In the genomic region with DNA sequence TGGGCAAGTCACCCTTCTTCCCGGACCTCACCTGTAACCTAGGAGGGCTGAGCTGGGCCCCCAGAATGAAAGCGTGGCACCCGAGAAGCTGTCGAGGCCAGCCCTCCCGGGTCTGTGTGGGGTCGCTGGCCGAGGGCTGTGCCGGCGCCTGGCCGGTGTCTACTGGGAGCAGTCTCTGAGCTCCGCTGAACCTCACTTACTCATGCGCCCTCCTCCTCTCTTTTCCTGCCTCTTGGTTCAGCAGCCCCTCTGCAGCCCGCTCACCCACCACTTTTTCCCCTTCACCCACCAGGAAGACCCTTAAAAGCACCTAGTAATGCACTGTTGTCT, we compare ENCODE assay signal across 8 cellular contexts. TPM values are rescaled to one million over a fixed set of nuclear protein-coding genes. Genes with fewer than 3 reads are reported as not detected.
A peak's percentile ranks its signal among the peaks of the same experiment; 100 is the strongest.
DNase-seq lines count a peak whose midpoint lies in the region; ATAC-seq and TF ChIP-seq lines count a peak whose summit lies in the region.

No MANE protein-coding gene starts in this region.

- H3K18ac ChIP-seq in neuronal stem cell (ENCODE audit: low read length), result peak overlapping the region; percentile 95

- CTCF ChIA-PET in CD8-positive, alpha-beta T cell (lab: Charles Lee), result no interaction called here

- TF ChIP-seq CTCF in CD8-positive, alpha-beta T cell (IDR thresholded peaks at IDR 0.05), result no peak
- TF ChIP-seq CTCF in RWPE2 (IDR thresholded peaks at IDR 0.05; ENCODE audit: poor library complexity, severe bottlenecking) (peak; percentile 22), esophagus squamous epithelium (IDR thresholded peaks at IDR 0.05) (no peak), GM20000 (IDR thresholded peaks at IDR 0.05; ENCODE audit: extremely low read depth, missing control alignments) (no peak)

- no peak overlapping the region for H3K4ac ChIP-seq in neuronal stem cell (ENCODE audit: low read length)

- WGBS in esophagus squamous epithelium, 2 donors, result 0 to 8% methylated on average over 5 to 7 of the region's 13 CpGs
- no CpG with 5 or more reads among the region's 13 CpGs for WGBS in neuronal stem cell (ENCODE audit: extremely low coverage in 2 of 2, insufficient read length in 2 of 2, insufficient replicate concordance in 1 of 2), 2 donors

- peak overlapping the region; percentile 70 for H3K4me3 ChIP-seq in CD8-positive, alpha-beta T cell (ENCODE audit: low read depth, low read length)
- H3K4me3 ChIP-seq in H7 (ENCODE audit: insufficient read depth, low read depth, low read length) (peak overlapping the region; percentile 86), RWPE2 (ENCODE audit: severe bottlenecking) (peak overlapping the region; percentile 61), esophagus squamous epithelium (peak overlapping the region; percentile 70 to 85 (median 82)), neuronal stem cell (ENCODE audit: low read length in 2 of 2) (peak overlapping the region; percentile 71 to 92)

- intact Hi-C loops in CD8-positive, alpha-beta T cell (cut with DNase I, micrococcal nuclease), result loop anchor here (1.0 kb wide), 2 partner anchors 33 to 69 kb away; partner anchors contain the start of genes PSMA4 (in 2 of the 2) and IREB2 (in 1 of the 2)
- intact Hi-C loops in esophagus squamous epithelium (cut with DNase I), result no loop called here

- H3K79me1 ChIP-seq in neuronal stem cell (ENCODE audit: low read depth, low read length), result no peaks in the 10 kb centered on the region

- H3K23ac ChIP-seq in neuronal stem cell (ENCODE audit: low read depth, low read length, poor library complexity), result peak overlapping the region; percentile 89

- no peak for ATAC-seq in CD8-positive, alpha-beta T cell
- ATAC-seq in RWPE2 (ENCODE audit: low read depth) (peak; percentile 34), GM18505 (IDR thresholded peaks at IDR 0.05; ENCODE audit: unreplicated experiment) (no peak)

- peak overlapping the region; percentile 99 for H2AFZ ChIP-seq in neuronal stem cell (ENCODE audit: low read length)

- peak overlapping the region; percentile 71 for H3K14ac ChIP-seq in neuronal stem cell (ENCODE audit: low read length)

- no peaks in the 10 kb centered on the region for H3K27me3 ChIP-seq in CD8-positive, alpha-beta T cell (ENCODE audit: insufficient read depth, low read length)
- peaks cover 21% of the 10 kb centered on the region for H3K27me3 ChIP-seq in H7 (ENCODE audit: control insufficient read depth, insufficient read depth, low read length)
- H3K27me3 ChIP-seq in RWPE2 (ENCODE audit: insufficient read depth, poor library complexity, severe bottlenecking), result no peaks in the 10 kb centered on the region
- H3K27me3 ChIP-seq in esophagus squamous epithelium, result no peaks in the 10 kb centered on the region
- H3K27me3 ChIP-seq in neuronal stem cell (ENCODE audit: control insufficient read depth in 3 of 3, insufficient read depth in 3 of 3, low read depth in 1 of 3, low read length in 3 of 3), result peaks cover 0 to 29% (median 15%) of the 10 kb centered on the region in 3 experiments

- H3K36me3 Mint-ChIP-seq in CD8-positive, alpha-beta T cell, result peaks cover 3% of the 10 kb centered on the region

- POLR2A ChIA-PET in CD8-positive, alpha-beta T cell (lab: Charles Lee), result interaction anchor here (3.9 kb wide), 1 partner anchor 32 kb away, joined by 16 read pairs; the partner anchor contains the start of gene PSMA4

- H4K91ac ChIP-seq in neuronal stem cell (ENCODE audit: low read depth, low read length, poor library complexity), result no peak overlapping the region

- peaks cover 15% of the 10 kb centered on the region for H3K4me1 ChIP-seq in CD8-positive, alpha-beta T cell (ENCODE audit: insufficient read depth, low read length)
- no peaks in the 10 kb centered on the region for H3K4me1 ChIP-seq in RWPE2 (ENCODE audit: insufficient read depth, poor library complexity, severe bottlenecking)
- peaks cover 6 to 16% (median 7%) of the 10 kb centered on the region in 3 donors for H3K4me1 ChIP-seq in esophagus squamous epithelium
- peaks cover 2 to 3% of the 10 kb centered on the region in 2 donors for H3K4me1 ChIP-seq in neuronal stem cell (ENCODE audit: control insufficient read depth in 2 of 2, insufficient read depth in 1 of 2, low read depth in 1 of 2, low read length in 2 of 2)

- H3K9me3 ChIP-seq in CD8-positive, alpha-beta T cell (ENCODE audit: low read length), result no peaks in the 10 kb centered on the region
- H3K9me3 ChIP-seq in RWPE2 (ENCODE audit: severe bottlenecking) (no peaks in the 10 kb centered on the region), esophagus squamous epithelium (no peaks in the 10 kb centered on the region), neuronal stem cell (replicated peaks in 1 of 2; ENCODE audit: control insufficient read depth in 2 of 2, insufficient read depth in 1 of 2, low read depth in 1 of 2, low read length in 2 of 2) (peaks cover 0 to 3% of the 10 kb centered on the region in 2 donors)

- no peak for TF ChIP-seq POLR2A in esophagus squamous epithelium (IDR thresholded peaks at IDR 0.05)
- no peak for TF ChIP-seq POLR2A in GM18505 (IDR thresholded peaks at IDR 0.05; ENCODE audit: borderline replicate concordance, extremely low read depth, insufficient read depth, insufficient read length)

- no peaks in the 10 kb centered on the region for H3K36me3 ChIP-seq in CD8-positive, alpha-beta T cell (ENCODE audit: insufficient read depth, low read length)
- no peaks in the 10 kb centered on the region for H3K36me3 ChIP-seq in H7 (replicated peaks; ENCODE audit: control insufficient read depth, insufficient read depth, low read length)
- H3K36me3 ChIP-seq in RWPE2 (ENCODE audit: low read depth), result no peaks in the 10 kb centered on the region
- H3K36me3 ChIP-seq in esophagus squamous epithelium, result no peaks in the 10 kb centered on the region
- H3K36me3 ChIP-seq in neuronal stem cell (replicated peaks in 1 of 2; ENCODE audit: control insufficient read depth in 2 of 2, insufficient read depth in 2 of 2, low read length in 2 of 2), result no peaks in the 10 kb centered on the region

- peak overlapping the region; percentile 69 for H2BK5ac ChIP-seq in neuronal stem cell (ENCODE audit: low read length)

- H2BK15ac ChIP-seq in neuronal stem cell (ENCODE audit: low read length), result no peak overlapping the region

- no peak overlapping the region for H2AK5ac ChIP-seq in neuronal stem cell (ENCODE audit: low read depth, low read length)

- no peak overlapping the region for H2BK120ac ChIP-seq in neuronal stem cell (ENCODE audit: low read depth, low read length)

- peak overlapping the region; percentile 87 for H3K9ac ChIP-seq in neuronal stem cell (ENCODE audit: low read depth, low read length, poor library complexity)

- no peaks in the 10 kb centered on the region for H3K27me3 Mint-ChIP-seq in CD8-positive, alpha-beta T cell (ENCODE audit: low read depth)

- no peak overlapping the region for H2BK12ac ChIP-seq in neuronal stem cell (ENCODE audit: low read length)

- no peak overlapping the region for H3K27ac Mint-ChIP-seq in CD8-positive, alpha-beta T cell

- peak in 1 of 7 experiments; percentile 4 for DNase-seq in CD8-positive, alpha-beta T cell
- DNase-seq in H7, result no peak
- DNase-seq in RWPE2 (ENCODE audit: low spot score), result no peak
- DNase-seq in esophagus squamous epithelium (lab: John Stamatoyannopoulos, UW), result no peak
- DNase-seq in neuronal stem cell (ENCODE audit: low spot score), result no peak
- DNase-seq in GM20000 (ENCODE audit: low spot score), result no peak
- DNase-seq in NCI-H1930 (lab: John Stamatoyannopoulos, UW), result no peak

- H3K4me3 Mint-ChIP-seq in CD8-positive, alpha-beta T cell, result peak overlapping the region; percentile 88

- peak overlapping the region; percentile 93 for H3K4me2 ChIP-seq in neuronal stem cell (ENCODE audit: insufficient read depth, low read length, poor library complexity, severe bottlenecking)

- H4K8ac ChIP-seq in neuronal stem cell (ENCODE audit: low read depth, low read length), result no peak overlapping the region

- H3K9me3 Mint-ChIP-seq in CD8-positive, alpha-beta T cell, result no peaks in the 10 kb centered on the region

- peaks cover 29% of the 10 kb centered on the region for H3K4me1 Mint-ChIP-seq in CD8-positive, alpha-beta T cell (ENCODE audit: low read depth)

- H3K27ac ChIP-seq in CD8-positive, alpha-beta T cell (ENCODE audit: low read depth, low read length), result no peak overlapping the region
- no peak overlapping the region for H3K27ac ChIP-seq in RWPE2 (ENCODE audit: poor library complexity, severe bottlenecking)
- peak overlapping the region; percentile 71 to 87 (median 80) for H3K27ac ChIP-seq in esophagus squamous epithelium
- no peak overlapping the region for H3K27ac ChIP-seq in neuronal stem cell (replicated peaks; ENCODE audit: low read length)

RNA-seq across cellular contexts. Expression of gene HYKK, which starts 0.4 kb away (rescaled TPM):
- total RNA-seq in CD8-positive, alpha-beta T cell, result 1 to 10 TPM; 1.6 to 2.3 TPM
- 1.9 and 2.9 TPM in 2 replicates for total RNA-seq in H7 (2014; rRNA removed; shearing (Covaris generic))
- 1 to 10 TPM; 1.5 to 9.4 (median 6.5) TPM for total RNA-seq in esophagus squamous epithelium
- 1.3 TPM for polyA plus RNA-seq in neuronal stem cell (2013, experiment 1 of 2)
- 1.4 TPM for polyA plus RNA-seq in neuronal stem cell (2013, experiment 2 of 2)

RNA-seq across cellular contexts. Expression of gene PSMA4, which starts 32.4 kb away (rescaled TPM):
- total RNA-seq in CD8-positive, alpha-beta T cell, result 10 to 100 TPM; 72.8 to 79.4 TPM
- 295 and 308 TPM in 2 replicates for total RNA-seq in H7 (2014; rRNA removed; shearing (Covaris generic))
- 100 to 1,000 TPM in 3 of 4 donors, 10 to 100 TPM in 1; 94.5 to 223 (median 175) TPM for total RNA-seq in esophagus squamous epithelium
- polyA plus RNA-seq in neuronal stem cell (2013, experiment 1 of 2), result 669 TPM
- polyA plus RNA-seq in neuronal stem cell (2013, experiment 2 of 2), result 669 TPM

RNA-seq across cellular contexts. Expression of gene CHRNA5, which starts 57.5 kb away (rescaled TPM):
- under 1 TPM in 1 of 2 experiments, not detected in 1; 0.56 TPM for total RNA-seq in CD8-positive, alpha-beta T cell
- total RNA-seq in H7 (2014; rRNA removed; shearing (Covaris generic)), result 7.8 and 10.0 TPM in 2 replicates
- 1 to 10 TPM in 3 of 4 donors, under 1 TPM in 1; 0.95 to 2.9 (median 1.6) TPM for total RNA-seq in esophagus squamous epithelium
- 17.3 TPM for polyA plus RNA-seq in neuronal stem cell (2013, experiment 1 of 2)
- 18.2 TPM for polyA plus RNA-seq in neuronal stem cell (2013, experiment 2 of 2)

Comparison
In these comparisons a context has a peak if more than half of its experiments do, and no peak if none do; other contexts are left out.
1. H3K27ac ChIP-seq: peak in esophagus squamous epithelium (4 of 4); none in CD8-positive, alpha-beta T cell (single experiment), RWPE2 (single experiment) and neuronal stem cell (single experiment).
2. Peak in every context shown above with its lines, with median percentiles within 50 percentile points of each other: H3K4me3 ChIP-seq.